ENCODE assay signal across 8 cellular contexts in the genomic region with DNA sequence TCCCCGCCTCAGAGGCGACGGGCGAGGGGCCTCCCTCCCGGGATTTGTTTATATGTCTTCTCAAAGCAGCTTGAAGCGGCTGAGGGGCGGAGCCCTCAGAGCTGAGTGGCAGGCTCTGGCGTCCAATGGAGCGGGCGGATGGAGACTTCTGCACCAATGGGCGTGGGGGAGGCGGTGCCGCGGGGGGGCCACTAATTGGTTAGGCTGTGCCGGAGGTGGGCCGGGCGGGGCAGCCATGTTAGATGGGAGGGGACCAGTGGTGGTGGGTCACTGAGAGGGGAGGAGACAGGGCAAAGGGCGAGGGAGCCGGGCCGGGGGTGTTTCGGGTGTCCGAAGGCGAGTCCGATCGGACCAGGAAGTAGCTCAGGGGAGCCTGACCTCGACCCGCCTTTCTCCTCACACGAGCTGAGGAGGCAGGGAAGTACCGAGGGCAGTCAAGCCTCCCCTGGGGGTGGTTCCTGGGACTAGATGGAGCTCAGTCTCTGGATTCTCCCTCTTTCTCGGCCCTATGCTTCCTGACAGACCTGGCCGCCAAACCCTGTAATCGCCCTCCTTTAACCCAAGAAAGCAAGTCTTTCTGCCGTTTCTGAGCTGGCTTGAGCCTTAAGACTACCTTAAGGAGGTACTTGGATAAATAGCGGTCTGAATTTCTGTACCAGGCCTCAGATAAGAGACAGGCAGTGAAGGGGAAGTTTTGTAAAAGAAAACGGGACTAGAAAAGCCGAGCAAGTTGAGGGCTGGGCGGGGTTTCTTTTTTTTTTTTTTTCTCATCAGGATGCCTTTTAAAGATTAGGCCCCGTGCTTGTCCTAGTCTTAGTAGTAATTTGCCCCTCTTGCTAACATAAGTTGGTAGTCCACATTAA. TPM values are rescaled to one million over a fixed set of nuclear protein-coding genes. Genes with fewer than 3 reads are reported as not detected.
DNase-seq lines count a peak whose midpoint lies in the region; ATAC-seq and TF ChIP-seq lines count a peak whose summit lies in the region.

No MANE protein-coding gene starts in this region.

- H3K9ac ChIP-seq in HUES48 (ENCODE audit: low read depth, low read length) (peak overlapping the region; percentile 75), NT2/D1 (ENCODE audit: insufficient read length, low read depth) (peak overlapping the region; percentile 88), endodermal cell (ENCODE audit: extremely low read depth, low read length, poor library complexity, severe bottlenecking) (peak overlapping the region; percentile 76)

- H3K36me3 ChIP-seq in HUES48 (ENCODE audit: control insufficient read depth, insufficient read depth, low read length) = no peaks in the 10 kb centered on the region
- H3K36me3 ChIP-seq in NT2/D1 (ENCODE audit: insufficient read depth, insufficient read length, low read length) = no peaks in the 10 kb centered on the region
- H3K36me3 ChIP-seq in endodermal cell (ENCODE audit: control insufficient read depth, insufficient read depth, low read length) = no peaks in the 10 kb centered on the region
- H3K36me3 ChIP-seq in mesodermal cell (ENCODE audit: control insufficient read depth, insufficient read depth, low read length) = peaks cover 2% of the 10 kb centered on the region

- ATAC-seq in GM21423 (IDR thresholded peaks at IDR 0.05; ENCODE audit: unreplicated experiment) = peak; percentile 75

- no peaks in the 10 kb centered on the region for H3K27me3 Mint-ChIP-seq in Calu3 (ENCODE audit: unreplicated experiment)
- no peaks in the 10 kb centered on the region for H3K27me3 Mint-ChIP-seq in endodermal cell (ENCODE audit: insufficient read depth)

- peak overlapping the region; percentile 87 for H3K27ac Mint-ChIP-seq in Calu3 (ENCODE audit: unreplicated experiment)
- peak overlapping the region; percentile 99 for H3K27ac Mint-ChIP-seq in endodermal cell

- DNase-seq in Calu3 (peak; percentile 100), NT2/D1 (ENCODE audit: low read depth, low spot score) (peak; percentile 92), endodermal cell (peak; percentile 100)
- peak; percentile 99 for DNase-seq in activated CD8-positive, alpha-beta memory T cell treated with anti-CD3 and anti-CD28 coated beads, Interleukin-2, amount 50 U/mL, for 24 hours (ENCODE audit: extremely low read depth)
- peak; percentile 94 for DNase-seq in stimulated activated CD8-positive, alpha-beta memory T cell treated with anti-CD3 and anti-CD28 coated beads, Interleukin-15, amount 100 ng/mL, for 24 hours (ENCODE audit: low read depth)

- H3K36me3 Mint-ChIP-seq in Calu3 (ENCODE audit: insufficient read depth, unreplicated experiment) (peaks cover 31% of the 10 kb centered on the region), endodermal cell (ENCODE audit: low read depth) (peaks cover 7% of the 10 kb centered on the region)

- H3K4me1 ChIP-seq in HUES48 (ENCODE audit: control insufficient read depth, insufficient read depth, low read length) = peaks cover 6% of the 10 kb centered on the region; the same call in 1 of the 2 replicates
- H3K4me1 ChIP-seq in NT2/D1 (ENCODE audit: insufficient read depth, insufficient read length) = no peaks in the 10 kb centered on the region
- H3K4me1 ChIP-seq in endodermal cell (ENCODE audit: control insufficient read depth, insufficient read depth, low read length) = no peaks in the 10 kb centered on the region
- H3K4me1 ChIP-seq in mesodermal cell (ENCODE audit: control insufficient read depth, insufficient read depth, low read length, poor library complexity, severe bottlenecking) = no peaks in the 10 kb centered on the region

- peak overlapping the region; percentile 95 for H3K27ac ChIP-seq in HUES48 (ENCODE audit: low read depth, low read length)
- peak overlapping the region; percentile 59 for H3K27ac ChIP-seq in endodermal cell (ENCODE audit: low read depth, low read length)
- H3K27ac ChIP-seq in mesodermal cell (ENCODE audit: low read depth, low read length, severe bottlenecking) = peak overlapping the region; percentile 97

- H3K4me3 ChIP-seq in HUES48 (ENCODE audit: low read depth, low read length) (peak overlapping the region; percentile 97), NT2/D1 (ENCODE audit: insufficient read length, low read depth) (peak overlapping the region; percentile 75), endodermal cell (ENCODE audit: low read length) (peak overlapping the region; percentile 96), mesodermal cell (ENCODE audit: extremely low read depth, insufficient read depth, low read length, poor library complexity, severe bottlenecking) (peak overlapping the region; percentile 98)

- H3K9me3 Mint-ChIP-seq in Calu3 (ENCODE audit: low read depth, unreplicated experiment) = no peaks in the 10 kb centered on the region
- no peaks in the 10 kb centered on the region for H3K9me3 Mint-ChIP-seq in endodermal cell

- H3K9me3 ChIP-seq in HUES48 (ENCODE audit: control insufficient read depth, insufficient read depth, low read length) (no peaks in the 10 kb centered on the region), NT2/D1 (ENCODE audit: insufficient read depth, low read length) (no peaks in the 10 kb centered on the region), endodermal cell (ENCODE audit: control insufficient read depth, low read length) (no peaks in the 10 kb centered on the region), mesodermal cell (ENCODE audit: control insufficient read depth, low read length) (no peaks in the 10 kb centered on the region)

- CTCF ChIA-PET in Calu3 (lab: Charles Lee) = interaction anchor here (0.6 to 1.7 kb wide), 11 partner anchors 22 to 522 kb away, joined by 3 to 25 read pairs (median 5); a partner anchor contains a TSS

- intact Hi-C loops in Calu3 (cut with micrococcal nuclease; ENCODE audit: unreplicated experiment) = loop anchor here (1.0 to 2.0 kb wide), 3 partner anchors 38 to 87 kb away; a partner anchor contains a TSS

- H3K27me3 ChIP-seq in HUES48 (ENCODE audit: control insufficient read depth, insufficient read depth, low read length) (no peaks in the 10 kb centered on the region), NT2/D1 (ENCODE audit: insufficient read depth, insufficient read length) (peaks cover 20% of the 10 kb centered on the region), endodermal cell (ENCODE audit: control insufficient read depth, insufficient read depth, low read length, poor library complexity, severe bottlenecking) (no peaks in the 10 kb centered on the region)

- TSS peak; percentile 47 for BruUV-seq in Calu3 (replicated peaks; lab: Mats Ljungman, UMichigan)

- peaks cover 23% of the 10 kb centered on the region for H3K4me1 Mint-ChIP-seq in Calu3 (ENCODE audit: low read depth, unreplicated experiment)
- H3K4me1 Mint-ChIP-seq in endodermal cell = peaks cover 12% of the 10 kb centered on the region

- peak overlapping the region; percentile 98 for H3K4me3 Mint-ChIP-seq in Calu3 (ENCODE audit: low read depth, unreplicated experiment)
- peak overlapping the region; percentile 87 for H3K4me3 Mint-ChIP-seq in endodermal cell

- 0% methylated on average over 16 to 38 of the region's 38 CpGs for WGBS in endodermal cell (ENCODE audit: insufficient coverage in 1 of 2, insufficient read length in 1 of 2), 2 experiments
- WGBS in mesodermal cell (ENCODE audit: insufficient coverage in 2 of 2), 2 experiments = 1 to 2% methylated on average over 25 to 29 of the region's 38 CpGs

- TF ChIP-seq CTCF in Calu3 (IDR thresholded peaks at IDR 0.05; ENCODE audit: unreplicated experiment) = no peak
- TF ChIP-seq CTCF in endodermal cell (conservative IDR thresholded peaks at IDR 0.05) = peak; percentile 19

RNA-seq across cellular contexts. Expression of a gene that starts 1.1 kb away (rescaled TPM):
- total RNA-seq in Calu3 (2022) (16.7 and 18.2 TPM in 2 replicates), endodermal cell (10 to 100 TPM; 12.2 to 12.7 TPM)
- polyA plus RNA-seq in endodermal cell (2013, experiment 1 of 2) = 10.2 TPM
- polyA plus RNA-seq in endodermal cell (2013, experiment 2 of 2) = 7.8 TPM
- 12.1 TPM for polyA plus RNA-seq in mesodermal cell (2013, experiment 1 of 2)
- 10.8 TPM for polyA plus RNA-seq in mesodermal cell (2013, experiment 2 of 2)

Comparison
In these comparisons a context has a peak if more than half of its experiments do, and no peak if none do; other contexts are left out.
1. Peak in every context shown above with its lines: DNase-seq, ATAC-seq, H3K4me3 ChIP-seq and H3K27ac ChIP-seq.